ENCODE assay signal across 8 cellular contexts in genomic region chr3:105866656-105867653, GRCh38. TPM values are rescaled to one million over a fixed set of nuclear protein-coding genes. Genes with fewer than 3 reads are reported as not detected.
A peak's percentile ranks its signal among the peaks of the same experiment; 100 is the strongest.
DNase-seq lines count a peak whose midpoint lies in the region; ATAC-seq and TF ChIP-seq lines count a peak whose summit lies in the region.

No MANE protein-coding gene starts in this region.

- H2AFZ ChIP-seq in SU-DHL-6 (ENCODE audit: low read depth, low read length, severe bottlenecking), result no peak overlapping the region

- ATAC-seq in GM18520 (IDR thresholded peaks at IDR 0.05; ENCODE audit: unreplicated experiment) (peak; percentile 32), HG03039 (IDR thresholded peaks at IDR 0.05; ENCODE audit: unreplicated experiment) (peak; percentile 21), esophagus mucosa (no peak)

- peak overlapping the region; percentile 99 for H3K4me3 ChIP-seq in AG09309 (ENCODE audit: control insufficient read depth, low read depth, low read length)
- peak overlapping the region; percentile 90 for H3K4me3 ChIP-seq in SU-DHL-6 (ENCODE audit: insufficient read depth, low read length, poor library complexity, severe bottlenecking)
- H3K4me3 ChIP-seq in epithelial cell of proximal tubule (ENCODE audit: low read depth, low read length), result peak overlapping the region; percentile 88

- peaks cover 44% of the 10 kb centered on the region for H3F3A ChIP-seq in SU-DHL-6 (ENCODE audit: insufficient read depth)

- H3K36me3 Mint-ChIP-seq in osteocyte (ENCODE audit: unreplicated experiment), result peaks cover 10% of the 10 kb centered on the region

- H3K4me2 ChIP-seq in SU-DHL-6 (ENCODE audit: low read depth, low read length, poor library complexity, severe bottlenecking), result peak overlapping the region; percentile 93

- no peak for DNase-seq in AG09309 (ENCODE audit: low read depth)
- DNase-seq in epithelial cell of proximal tubule (ENCODE audit: low read depth), result no peak
- DNase-seq in osteocyte (ENCODE audit: extremely low spot score, unreplicated experiment), result no peak
- no peak for DNase-seq in superior temporal gyrus (ENCODE audit: extremely low spot score)

- peaks cover 25% of the 10 kb centered on the region for H3K36me3 ChIP-seq in SU-DHL-6 (ENCODE audit: low read length)

- H3K9me3 Mint-ChIP-seq in osteocyte (ENCODE audit: unreplicated experiment), result no peaks in the 10 kb centered on the region

- H4K20me1 ChIP-seq in SU-DHL-6 (ENCODE audit: low read depth, low read length), result no peaks in the 10 kb centered on the region

- peak overlapping the region; percentile 99 for H3K4me3 Mint-ChIP-seq in osteocyte (ENCODE audit: unreplicated experiment)

- no peaks in the 10 kb centered on the region for H3K9me2 ChIP-seq in SU-DHL-6 (replicated peaks; ENCODE audit: insufficient read depth, low read length)

- TF ChIP-seq CTCF in AG09309 (IDR thresholded peaks at IDR 0.05; ENCODE audit: control insufficient read depth, insufficient read depth, low read depth, low read length, missing control alignments), result no peak
- no peak for TF ChIP-seq CTCF in SU-DHL-6 (IDR thresholded peaks at IDR 0.05; ENCODE audit: insufficient read depth, low read length, poor library complexity, severe bottlenecking)
- TF ChIP-seq CTCF in epithelial cell of proximal tubule (conservative IDR thresholded peaks at IDR 0.05; ENCODE audit: low read depth, low read length), result no peak
- TF ChIP-seq CTCF in osteocyte (IDR thresholded peaks at IDR 0.05), result no peak

- peak overlapping the region; percentile 93 for H3K27ac ChIP-seq in SU-DHL-6 (ENCODE audit: low read depth, low read length)

- no peaks in the 10 kb centered on the region for H3K27me3 ChIP-seq in SU-DHL-6 (ENCODE audit: low read length)

- H3K9me3 ChIP-seq in SU-DHL-6 (ENCODE audit: insufficient read depth, low read length), result no peaks in the 10 kb centered on the region

- H3K4me1 Mint-ChIP-seq in osteocyte (ENCODE audit: unreplicated experiment), result peaks cover 48% of the 10 kb centered on the region

- H3K27ac Mint-ChIP-seq in osteocyte (ENCODE audit: unreplicated experiment), result peak overlapping the region; percentile 100

- no peaks in the 10 kb centered on the region for H3K27me3 Mint-ChIP-seq in osteocyte (ENCODE audit: unreplicated experiment)

- H3K79me2 ChIP-seq in SU-DHL-6 (ENCODE audit: insufficient read depth, low read length), result peaks cover 67% of the 10 kb centered on the region

- peak overlapping the region; percentile 96 for H3K9ac ChIP-seq in SU-DHL-6 (ENCODE audit: low read length)

RNA-seq across cellular contexts. Expression of gene CBLB, which starts 1.9 kb away (rescaled TPM):
- total RNA-seq in epithelial cell of proximal tubule (5.9 TPM in 2 replicates), osteocyte (24.6 and 28.8 TPM in 2 replicates), esophagus mucosa (11.0 TPM)
